ENCODE assay signal across 13 cellular contexts in genomic region chr5:68028131-68028727, GRCh38.
DNase-seq lines count a peak whose midpoint lies in the region; TF ChIP-seq lines count a peak whose summit lies in the region.
"Had no signal": no experiment of that assay in that cellular context is flagged by ENCODE, and none has a peak within 500 bp of the region (broad histone marks: within the 10 kb centered on the region; RNA-seq: fewer than 3 reads in every experiment).

No MANE protein-coding gene starts in this region.

- no peak overlapping the region for H3K23ac ChIP-seq in mesenchymal stem cell (ENCODE audit: low read length in 2 of 2)

- TF ChIP-seq POLR2A in stomach (IDR thresholded peaks at IDR 0.05) = no peak
- TF ChIP-seq POLR2A in Peyer's patch (IDR thresholded peaks at IDR 0.05) = no peak

- H4K8ac ChIP-seq in mesenchymal stem cell (ENCODE audit: low read length) = peak overlapping the region; percentile 45

- dilution Hi-C loops in mammary epithelial cell (cut with HindIII; ENCODE audit: low sequenced_read_pairs) = no loop called here

- H3K4me3 ChIP-seq in GM23248 (peak overlapping the region; percentile 26), mammary epithelial cell (replicated peaks in 1 of 3; ENCODE audit: insufficient read depth in 1 of 3, low read depth in 2 of 3, low read length in 3 of 3) (no peak overlapping the region), mesenchymal stem cell (ENCODE audit: insufficient read depth in 1 of 2, low read depth in 1 of 2, low read length in 2 of 2) (no peak overlapping the region), stomach (no peak overlapping the region), Peyer's patch (no peak overlapping the region)
- H3K4me3 ChIP-seq: adrenal gland, GM12878 had no signal

- TF ChIP-seq EP300 in stomach (IDR thresholded peaks at IDR 0.05) = no peak

- no peaks in the 10 kb centered on the region for H4K20me1 ChIP-seq in GM23248 (ENCODE audit: insufficient read depth)
- H4K20me1 ChIP-seq in mammary epithelial cell (ENCODE audit: insufficient read depth, low read length) = no peaks in the 10 kb centered on the region

- peak overlapping the region; percentile 86 to 96 for H3K18ac ChIP-seq in mesenchymal stem cell (ENCODE audit: low read depth in 1 of 2, low read length in 2 of 2)

- H3K27me3 ChIP-seq in GM23248 (replicated peaks; ENCODE audit: insufficient read depth) (no peaks in the 10 kb centered on the region), mammary epithelial cell (ENCODE audit: insufficient read depth, low read length) (no peaks in the 10 kb centered on the region), mesenchymal stem cell (ENCODE audit: control insufficient read depth in 1 of 2, insufficient read depth in 1 of 2, low read length in 2 of 2) (no peaks in the 10 kb centered on the region), stomach (no peaks in the 10 kb centered on the region), Peyer's patch (no peaks in the 10 kb centered on the region)
- H3K27me3 ChIP-seq: adrenal gland had no signal

- H3K79me2 ChIP-seq in GM23248 (ENCODE audit: insufficient read depth) (no peaks in the 10 kb centered on the region), mammary epithelial cell (ENCODE audit: insufficient read depth, low read length) (no peaks in the 10 kb centered on the region)

- CTCF ChIA-PET in mammary epithelial cell (lab: Charles Lee; ENCODE audit: low non-redundant PET) = no interaction called here

- H3K4me1 ChIP-seq in GM23248 (ENCODE audit: insufficient read depth) = peaks cover 38% of the 10 kb centered on the region
- H3K4me1 ChIP-seq in mammary epithelial cell (ENCODE audit: insufficient read depth, low read length) = peaks cover 5% of the 10 kb centered on the region
- H3K4me1 ChIP-seq in mesenchymal stem cell (ENCODE audit: control insufficient read depth, insufficient read depth, low read depth, low read length) = no peaks in the 10 kb centered on the region
- H3K4me1 ChIP-seq in stomach = peaks cover 15 to 58% (median 40%) of the 10 kb centered on the region in 4 donors
- H3K4me1 ChIP-seq in Peyer's patch = peaks cover 0 to 8% (median 4%) of the 10 kb centered on the region in 4 donors
- H3K4me1 ChIP-seq: adrenal gland had no signal

- 0 out of 2 replicates have a peak overlapping the region, but pooled peaks have one; percentile 34 for H2AFZ ChIP-seq in GM23248
- H2AFZ ChIP-seq in mammary epithelial cell (ENCODE audit: low read depth, low read length) = no peak overlapping the region
- no peak overlapping the region for H2AFZ ChIP-seq in mesenchymal stem cell (ENCODE audit: low read depth, low read length)

- H3K36me3 ChIP-seq in GM23248 (ENCODE audit: low read depth) (no peaks in the 10 kb centered on the region), mammary epithelial cell (ENCODE audit: insufficient read depth, low read length) (no peaks in the 10 kb centered on the region), mesenchymal stem cell (ENCODE audit: control insufficient read depth in 1 of 2, insufficient read depth in 2 of 2, low read depth in 1 of 2, low read length in 2 of 2) (no peaks in the 10 kb centered on the region), stomach (no peaks in the 10 kb centered on the region), Peyer's patch (no peaks in the 10 kb centered on the region)
- H3K36me3 ChIP-seq: adrenal gland had no signal

- peak overlapping the region; percentile 99 for H2BK12ac ChIP-seq in mesenchymal stem cell (ENCODE audit: low read length in 2 of 2)

- no peak overlapping the region for H2AK5ac ChIP-seq in mesenchymal stem cell (ENCODE audit: low read length, severe bottlenecking)

- H2BK120ac ChIP-seq in mesenchymal stem cell (ENCODE audit: low read depth, low read length) = peak overlapping the region; percentile 64

- no peaks in the 10 kb centered on the region for H3K9me2 ChIP-seq in GM23248 (ENCODE audit: insufficient read depth)

- no peaks in the 10 kb centered on the region for H3K79me1 ChIP-seq in mesenchymal stem cell (replicated peaks; ENCODE audit: low read length, poor library complexity, severe bottlenecking)

- H3K27ac ChIP-seq in GM23248 = peak overlapping the region; percentile 46
- H3K27ac ChIP-seq in mammary epithelial cell (ENCODE audit: insufficient read depth, low read depth, low read length) = no peak overlapping the region
- H3K27ac ChIP-seq in mesenchymal stem cell (ENCODE audit: low read length, poor library complexity, severe bottlenecking) = no peak overlapping the region
- peak overlapping the region in 3 of 5 donors; percentile 7 to 68 (median 28) for H3K27ac ChIP-seq in stomach
- peak overlapping the region in 1 of 4 donors; percentile 62 for H3K27ac ChIP-seq in Peyer's patch

- TF ChIP-seq CTCF in mammary epithelial cell (conservative IDR thresholded peaks at IDR 0.05 in 1 of 2, IDR thresholded peaks at IDR 0.05 in 1 of 2; ENCODE audit: extremely low read depth in 1 of 2, insufficient read depth in 1 of 2, low read depth in 1 of 2, low read length in 2 of 2) (no peak), stomach (IDR thresholded peaks at IDR 0.05) (no peak), Peyer's patch (IDR thresholded peaks at IDR 0.05) (no peak)

- H3K9me3 ChIP-seq in GM23248 (ENCODE audit: low read depth) = no peaks in the 10 kb centered on the region
- H3K9me3 ChIP-seq in mammary epithelial cell (replicated peaks; ENCODE audit: insufficient read depth, low read length) = no peaks in the 10 kb centered on the region
- no peaks in the 10 kb centered on the region for H3K9me3 ChIP-seq in mesenchymal stem cell (ENCODE audit: control insufficient read depth, low read length)
- H3K9me3 ChIP-seq in stomach = no peaks in the 10 kb centered on the region
- H3K9me3 ChIP-seq in Peyer's patch = no peaks in the 10 kb centered on the region
- H3K9me3 ChIP-seq: adrenal gland had no signal

- 50 to 77% methylated on average over 2 of the region's 2 CpGs for WGBS in GM23248 (ENCODE audit: low coverage in 1 of 2, low lambda C conversion rate in 2 of 2, missing lambda C conversion rate in 2 of 2), 2 experiments
- 71% methylated on average over 2 of the region's 2 CpGs for WGBS in mammary epithelial cell (ENCODE audit: low coverage, missing lambda C conversion rate)
- 78% methylated on average over 2 of the region's 2 CpGs for WGBS in mesenchymal stem cell
- 56 to 77% (median 64%) methylated on average over 2 of the region's 2 CpGs for WGBS in stomach, 5 donors

- H3K14ac ChIP-seq in mesenchymal stem cell (ENCODE audit: low read length in 2 of 2) = no peak overlapping the region

- DNase-seq in GM23248 (peak; percentile 31), mammary epithelial cell (peak; percentile 22), mesenchymal stem cell (peak; percentile 29), stomach (no peak), putamen (ENCODE audit: low spot score) (no peak), Peyer's patch (no peak), NCI-H526 (lab: John Stamatoyannopoulos, UW) (no peak), NCI-H2171 (lab: John Stamatoyannopoulos, UW) (no peak)
- DNase-seq: immature natural killer cell, NCI-H1436 treated with DMSO at 0.1 percent for 48 hours, T-helper 2 cell had no signal

- no peak overlapping the region for H2BK5ac ChIP-seq in mesenchymal stem cell (ENCODE audit: low read depth, low read length, poor library complexity, severe bottlenecking)

- peaks cover 25% of the 10 kb centered on the region for H3F3A ChIP-seq in GM23248 (ENCODE audit: insufficient read depth)

- peak overlapping the region; percentile 63 for H2BK15ac ChIP-seq in mesenchymal stem cell (ENCODE audit: low read depth, poor library complexity, severe bottlenecking)

- BruUV-seq in mammary epithelial cell (replicated peaks; lab: Mats Ljungman, UMichigan) = no TSS peak

- peak overlapping the region; percentile 47 to 73 for H3K4ac ChIP-seq in mesenchymal stem cell (ENCODE audit: low read depth in 1 of 2, low read length in 2 of 2)

- no peak overlapping the region for H3K9ac ChIP-seq in GM23248
- no peak overlapping the region for H3K9ac ChIP-seq in mammary epithelial cell (ENCODE audit: insufficient read depth, low read length)
- no peak overlapping the region for H3K9ac ChIP-seq in mesenchymal stem cell (ENCODE audit: low read length)

- in situ Hi-C loops in GM23248 (cut with MboI) (no loop called here), mammary epithelial cell (cut with MboI; ENCODE audit: low sequenced_read_pairs in 2 of 2) (no loop called here)

- intact Hi-C loops in mammary epithelial cell (cut with micrococcal nuclease) (no loop called here), stomach (cut with DNase I; ENCODE audit: low total_unique reads) (no loop called here)

- peak overlapping the region; percentile 63 for H3K4me2 ChIP-seq in GM23248 (ENCODE audit: unreplicated experiment)
- no peak overlapping the region for H3K4me2 ChIP-seq in mammary epithelial cell (ENCODE audit: insufficient read depth, low read depth, low read length)
- H3K4me2 ChIP-seq in mesenchymal stem cell (ENCODE audit: low read length, poor library complexity, severe bottlenecking) = no peak overlapping the region

- peak overlapping the region; percentile 1 for H4K91ac ChIP-seq in mesenchymal stem cell (ENCODE audit: low read length)

Comparison
In these comparisons a context has a peak if more than half of its experiments do, and no peak if none do; other contexts are left out.
1. DNase-seq: peak in GM23248 (single experiment), mammary epithelial cell (single experiment) and mesenchymal stem cell (single experiment); none in stomach (single experiment), putamen (single experiment), Peyer's patch (0 of 3), NCI-H526 (0 of 2) and NCI-H2171 (single experiment).
2. H3K27ac ChIP-seq: peak in GM23248 (single experiment) and stomach (3 of 5); none in mammary epithelial cell (single experiment) and mesenchymal stem cell (single experiment).